In genomic region chr19:48739835-48740704, GRCh38 we compare ENCODE assay signal across 7 cellular contexts. TPM values are rescaled to one million over a fixed set of nuclear protein-coding genes. Genes with fewer than 3 reads are reported as not detected.
DNase-seq lines count a peak whose midpoint lies in the region; ATAC-seq and TF ChIP-seq lines count a peak whose summit lies in the region.

Gene RASIP1, minus strand, starts transcription at chr19:48740610. Its CDS starts 328 bp downstream, at chr19:48740282.

- ATAC-seq in left lobe of liver (peak; percentile 1), HG03460 (IDR thresholded peaks at IDR 0.05; ENCODE audit: unreplicated experiment) (no peak)

- no peaks in the 10 kb centered on the region for H3K9me3 Mint-ChIP-seq in MCF 10A (ENCODE audit: unreplicated experiment)

- H3K36me3 Mint-ChIP-seq in MCF 10A (ENCODE audit: insufficient read depth, unreplicated experiment), result no peaks in the 10 kb centered on the region

- H3K27me3 Mint-ChIP-seq in MCF 10A (ENCODE audit: insufficient read depth, unreplicated experiment), result no peaks in the 10 kb centered on the region

- H3K27ac Mint-ChIP-seq in MCF 10A (ENCODE audit: low read depth, unreplicated experiment), result no peak within 1 kb of the TSS

- H3K4me1 Mint-ChIP-seq in MCF 10A (ENCODE audit: insufficient read depth, unreplicated experiment), result peaks cover 4% of the 10 kb centered on the region

- H3K4me3 Mint-ChIP-seq in MCF 10A (ENCODE audit: unreplicated experiment), result peak within 1 kb of the TSS; percentile 33

- no peak for TF ChIP-seq CTCF in MCF 10A (IDR thresholded peaks at IDR 0.05; ENCODE audit: unreplicated experiment)

- CTCF ChIA-PET in MCF 10A (lab: Yijun Ruan, JAX), result interaction anchor here (0.6 to 1.7 kb wide), 16 partner anchors 11 to 344 kb away, joined by 3 to 9 read pairs (median 4); partner anchors contain the start of gene CA11

- POLR2A ChIA-PET in MCF 10A (lab: Yijun Ruan, JAX), result interaction anchor here (0.8 to 2.2 kb wide), 4 partner anchors 12 to 95 kb away, joined by 3 to 10 read pairs (median 5); no protein-coding TSS in a partner anchor

- H3K27ac ChIP-seq in substantia nigra (ENCODE audit: low read depth, low read length, poor library complexity, severe bottlenecking), result peak within 1 kb of the TSS; percentile 49

- BruUV-seq in MCF 10A (replicated peaks; lab: Mats Ljungman, UMichigan), result no TSS peak

- intact Hi-C loops in MCF 10A (cut with micrococcal nuclease), result loop anchor here (1.0 kb wide), 1 partner anchor 65 kb away; no protein-coding TSS in a partner anchor

- DNase-seq in NCI-H146 (lab: John Stamatoyannopoulos, UW) (peak; percentile 67), MCF 10A (ENCODE audit: unreplicated experiment) (no peak), left lobe of liver (ENCODE audit: low spot score) (no peak), substantia nigra (lab: John Stamatoyannopoulos, UW) (peak in 2 of 49 donors; percentile 25 to 67), COLO829 (ENCODE audit: low spot score) (no peak), iPS-NIHi7 (ENCODE audit: extremely low spot score) (no peak)

RNA-seq across cellular contexts. Expression of gene RASIP1, which starts in this region (rescaled TPM):
- total RNA-seq in MCF 10A (2022) (1.9 and 3.0 TPM in 2 replicates), left lobe of liver (3.1 TPM)
